ENCODE assay signal across 1 cellular context in the genomic region with DNA sequence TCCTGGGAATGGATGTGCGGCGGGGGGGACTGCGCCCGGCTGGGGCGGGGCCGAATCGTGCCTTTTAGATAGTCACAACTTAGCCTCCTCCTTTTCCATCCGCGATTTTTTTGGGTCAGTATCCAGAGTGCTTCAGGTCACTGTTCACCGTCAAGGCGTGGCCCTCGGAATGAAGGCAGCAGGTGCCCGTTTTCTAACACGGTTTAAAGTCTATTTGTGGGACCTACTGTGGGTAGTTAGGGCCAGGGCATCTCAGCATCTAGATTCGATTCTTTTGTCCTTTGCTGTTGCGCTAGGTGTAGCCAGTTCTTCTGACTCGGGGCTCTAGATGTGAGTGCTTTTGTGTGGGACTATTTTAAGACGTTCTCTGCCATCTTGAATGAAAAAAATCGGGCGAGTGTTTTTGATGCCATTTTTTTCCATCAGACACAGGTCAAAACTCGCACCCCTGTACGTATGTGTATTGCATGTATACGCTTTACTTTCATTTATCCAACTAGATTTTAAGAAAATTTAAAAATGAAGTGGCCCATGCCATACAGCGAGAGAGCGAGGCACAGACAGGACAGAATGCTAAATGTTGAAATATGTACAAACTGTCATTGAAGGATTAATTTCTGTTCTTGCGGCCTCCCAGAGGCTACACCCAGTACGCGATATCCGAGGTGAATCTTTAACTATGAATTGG.
A peak's percentile ranks its signal among the peaks of the same experiment; 100 is the strongest.
TF ChIP-seq lines count a peak whose summit lies in the region.

No MANE protein-coding gene starts in this region.

TF ChIP-seq in K562, 482 proteins besides CTCF, POLR2A, EP300 and RAD21 (continues in another document):
- TF ChIP-seq ZEB2 (IDR thresholded peaks at IDR 0.05) (peak; percentile 10; the same call in 1 of the 2 replicates), MLLT1 (IDR thresholded peaks at IDR 0.05) (peak in 1 of 2 experiments; percentile 91; a peak in 2 of 4 replicates), TAL1 (IDR thresholded peaks at IDR 0.05) (no peak), NR4A1 (CRISPR knock-in tag; IDR thresholded peaks at IDR 0.05) (no peak), NR4A1 (tag; IDR thresholded peaks at IDR 0.05) (no peak), CXXC5 (CRISPR knock-in tag; IDR thresholded peaks at IDR 0.05) (no peak), TFAP4 (CRISPR knock-in tag; IDR thresholded peaks at IDR 0.05; ENCODE audit: borderline replicate concordance) (peak; percentile 0; the same call in 1 of the 2 replicates), DDX20 (tag; IDR thresholded peaks at IDR 0.05; ENCODE audit: low read depth) (no peak), ZNF12 (CRISPR knock-in tag; IDR thresholded peaks at IDR 0.05) (no peak), YY1 (IDR thresholded peaks at IDR 0.05; ENCODE audit: borderline replicate concordance in 1 of 3, control insufficient read depth in 1 of 3, extremely low read depth in 1 of 3, insufficient read depth in 3 of 3, insufficient read length in 1 of 3, insufficient replicate concordance in 2 of 3, low read depth in 1 of 3, low read length in 2 of 3) (peak in 1 of 3 experiments; percentile 56), CHD1 (IDR thresholded peaks at IDR 0.05; ENCODE audit: low read length) (no peak), HDAC2 (IDR thresholded peaks at IDR 0.05) (0 out of 2 replicates have a peak, but pooled peaks have one; percentile 27), ZBTB7A (IDR thresholded peaks at IDR 0.05; ENCODE audit: borderline replicate concordance, control insufficient read depth, low read depth, low read length) (0 out of 2 replicates have a peak, but pooled peaks have one; percentile 6), SMAD4 (CRISPR knock-in tag; conservative IDR thresholded peaks at IDR 0.05) (no peak), SAFB (IDR thresholded peaks at IDR 0.05; ENCODE audit: borderline replicate concordance, low read depth, low read length) (no peak), PPARD (CRISPR knock-in tag; IDR thresholded peaks at IDR 0.05) (no peak), MTA2 (IDR thresholded peaks at IDR 0.05; ENCODE audit: low read depth) (no peak), MLX (CRISPR knock-in tag; conservative IDR thresholded peaks at IDR 0.05) (no peak), ZNF224 (CRISPR knock-in tag; IDR thresholded peaks at IDR 0.05) (no peak), KAT2B (IDR thresholded peaks at IDR 0.05; ENCODE audit: low read depth, low read length) (no peak), BRD4 (IDR thresholded peaks at IDR 0.05) (no peak), ZSCAN29 (IDR thresholded peaks at IDR 0.05) (peak; percentile 75), NR2C1 (IDR thresholded peaks at IDR 0.05) (no peak), NR2C1 (tag; IDR thresholded peaks at IDR 0.05) (no peak), BRF1 (IDR thresholded peaks at IDR 0.05; ENCODE audit: borderline replicate concordance, extremely low read depth, insufficient read length) (no peak), BCOR (IDR thresholded peaks at IDR 0.05) (no peak), RBBP5 (IDR thresholded peaks at IDR 0.05; ENCODE audit: borderline replicate concordance, insufficient read depth, low read length, poor library complexity, severe bottlenecking) (peak; percentile 19), NR3C1 (CRISPR knock-in tag; IDR thresholded peaks at IDR 0.05) (no peak), PBX2 (CRISPR knock-in tag; IDR thresholded peaks at IDR 0.05; ENCODE audit: low read depth) (no peak), PBX2 (tag; conservative IDR thresholded peaks at IDR 0.05; ENCODE audit: low read depth) (peak; percentile 70), PCBP2 (IDR thresholded peaks at IDR 0.05; ENCODE audit: low read depth, low read length, poor library complexity, severe bottlenecking) (no peak), HNRNPH1 (optimal IDR thresholded peaks at IDR 0.05; ENCODE audit: low read depth, low read length) (no peak), MCM5 (IDR thresholded peaks at IDR 0.05; ENCODE audit: low read depth) (no peak), DACH1 (IDR thresholded peaks at IDR 0.05; ENCODE audit: partially characterized antibody) (no peak), BDP1 (IDR thresholded peaks at IDR 0.05; ENCODE audit: insufficient read depth, insufficient read length) (no peak), ZNF263 (CRISPR knock-in tag; IDR thresholded peaks at IDR 0.05; ENCODE audit: borderline replicate concordance) (no peak), ZFX (CRISPR knock-in tag; IDR thresholded peaks at IDR 0.05) (peak; percentile 50), KLF1 (tag; IDR thresholded peaks at IDR 0.05) (no peak), NR2C2 (CRISPR knock-in tag; IDR thresholded peaks at IDR 0.05) (no peak), NR2C2 (tag; IDR thresholded peaks at IDR 0.05) (no peak; the same call in 1 of the 2 replicates), ZNF830 (CRISPR knock-in tag; IDR thresholded peaks at IDR 0.05) (no peak), RCOR1 (IDR thresholded peaks at IDR 0.05; ENCODE audit: borderline replicate concordance in 1 of 2, low read depth in 2 of 2, low read length in 2 of 2) (peak in 1 of 2 experiments; percentile 29; a peak in 1 of 4 replicates), ZBTB17 (CRISPR knock-in tag; IDR thresholded peaks at IDR 0.05) (peak; percentile 92), RNF2 (IDR thresholded peaks at IDR 0.05) (no peak), BRCA1 (IDR thresholded peaks at IDR 0.05) (no peak), BRCA1 (CRISPR knock-in tag; IDR thresholded peaks at IDR 0.05) (no peak), PML (IDR thresholded peaks at IDR 0.05; ENCODE audit: low read length) (peak; percentile 34; the same call in 1 of the 2 replicates), BCL6 (CRISPR knock-in tag; IDR thresholded peaks at IDR 0.05) (no peak), CHD2 (IDR thresholded peaks at IDR 0.05; ENCODE audit: low read depth, low read length) (no peak), FOS (IDR thresholded peaks at IDR 0.05; ENCODE audit: extremely low read depth, insufficient read length) (no peak), TAF15 (IDR thresholded peaks at IDR 0.05; ENCODE audit: low read depth, low read length) (no peak), TSHZ1 (CRISPR knock-in tag; IDR thresholded peaks at IDR 0.05) (no peak), PRPF4 (IDR thresholded peaks at IDR 0.05; ENCODE audit: insufficient read depth, low read depth, low read length, poor library complexity, severe bottlenecking) (no peak)
- TF ChIP-seq, protein P1, sequence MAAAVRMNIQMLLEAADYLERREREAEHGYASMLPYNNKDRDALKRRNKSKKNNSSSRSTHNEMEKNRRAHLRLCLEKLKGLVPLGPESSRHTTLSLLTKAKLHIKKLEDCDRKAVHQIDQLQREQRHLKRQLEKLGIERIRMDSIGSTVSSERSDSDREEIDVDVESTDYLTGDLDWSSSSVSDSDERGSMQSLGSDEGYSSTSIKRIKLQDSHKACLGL (CRISPR knock-in tag; IDR thresholded peaks at IDR 0.05; ENCODE audit: borderline replicate concordance, poor library complexity, severe bottlenecking), result no peak
- TF ChIP-seq, protein P2, sequence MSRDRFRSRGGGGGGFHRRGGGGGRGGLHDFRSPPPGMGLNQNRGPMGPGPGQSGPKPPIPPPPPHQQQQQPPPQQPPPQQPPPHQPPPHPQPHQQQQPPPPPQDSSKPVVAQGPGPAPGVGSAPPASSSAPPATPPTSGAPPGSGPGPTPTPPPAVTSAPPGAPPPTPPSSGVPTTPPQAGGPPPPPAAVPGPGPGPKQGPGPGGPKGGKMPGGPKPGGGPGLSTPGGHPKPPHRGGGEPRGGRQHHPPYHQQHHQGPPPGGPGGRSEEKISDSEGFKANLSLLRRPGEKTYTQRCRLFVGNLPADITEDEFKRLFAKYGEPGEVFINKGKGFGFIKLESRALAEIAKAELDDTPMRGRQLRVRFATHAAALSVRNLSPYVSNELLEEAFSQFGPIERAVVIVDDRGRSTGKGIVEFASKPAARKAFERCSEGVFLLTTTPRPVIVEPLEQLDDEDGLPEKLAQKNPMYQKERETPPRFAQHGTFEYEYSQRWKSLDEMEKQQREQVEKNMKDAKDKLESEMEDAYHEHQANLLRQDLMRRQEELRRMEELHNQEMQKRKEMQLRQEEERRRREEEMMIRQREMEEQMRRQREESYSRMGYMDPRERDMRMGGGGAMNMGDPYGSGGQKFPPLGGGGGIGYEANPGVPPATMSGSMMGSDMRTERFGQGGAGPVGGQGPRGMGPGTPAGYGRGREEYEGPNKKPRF (IDR thresholded peaks at IDR 0.05; ENCODE audit: low read depth, low read length), result no peak
- TF ChIP-seq, protein P3, sequence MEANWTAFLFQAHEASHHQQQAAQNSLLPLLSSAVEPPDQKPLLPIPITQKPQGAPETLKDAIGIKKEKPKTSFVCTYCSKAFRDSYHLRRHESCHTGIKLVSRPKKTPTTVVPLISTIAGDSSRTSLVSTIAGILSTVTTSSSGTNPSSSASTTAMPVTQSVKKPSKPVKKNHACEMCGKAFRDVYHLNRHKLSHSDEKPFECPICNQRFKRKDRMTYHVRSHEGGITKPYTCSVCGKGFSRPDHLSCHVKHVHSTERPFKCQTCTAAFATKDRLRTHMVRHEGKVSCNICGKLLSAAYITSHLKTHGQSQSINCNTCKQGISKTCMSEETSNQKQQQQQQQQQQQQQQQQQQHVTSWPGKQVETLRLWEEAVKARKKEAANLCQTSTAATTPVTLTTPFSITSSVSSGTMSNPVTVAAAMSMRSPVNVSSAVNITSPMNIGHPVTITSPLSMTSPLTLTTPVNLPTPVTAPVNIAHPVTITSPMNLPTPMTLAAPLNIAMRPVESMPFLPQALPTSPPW (CRISPR knock-in tag; IDR thresholded peaks at IDR 0.05), result peak; percentile 92
